8 cellular contexts compared by ENCODE assay signal in genomic region chr12:98698603-98699463, GRCh38. TPM values are rescaled to one million over a fixed set of nuclear protein-coding genes. Genes with fewer than 3 reads are reported as not detected.
DNase-seq lines count a peak whose midpoint lies in the region; ATAC-seq and TF ChIP-seq lines count a peak whose summit lies in the region.

No MANE protein-coding gene starts in this region.

- H3K9me3 Mint-ChIP-seq in activated T-helper 1 cell treated with anti-CD3 and anti-CD28 coated beads, Interleukin-12 subunit alpha, Interleukin-12 subunit beta, Interleukin-2, Interleukin-4 antibody, amounts not matched to agents 30 ng/mL and 10 ng/mL and 1 ng/mL, durations not matched to agents 14 hours and 24 hours and 36 hours = no peaks in the 10 kb centered on the region
- no peaks in the 10 kb centered on the region for H3K9me3 Mint-ChIP-seq in nephron progenitor cell

- no peaks in the 10 kb centered on the region for H3K9me2 ChIP-seq in OCI-LY1 (ENCODE audit: low read depth, low read length)

- no peaks in the 10 kb centered on the region for H3K9me3 ChIP-seq in OCI-LY1 (ENCODE audit: low read length)

- H3K27ac Mint-ChIP-seq in activated T-helper 1 cell treated with anti-CD3 and anti-CD28 coated beads, Interleukin-12 subunit alpha, Interleukin-12 subunit beta, Interleukin-2, Interleukin-4 antibody, amounts not matched to agents 30 ng/mL and 10 ng/mL and 1 ng/mL, durations not matched to agents 14 hours and 24 hours and 36 hours = no peak overlapping the region
- H3K27ac Mint-ChIP-seq in nephron progenitor cell = no peak overlapping the region

- no peaks in the 10 kb centered on the region for H3K4me1 ChIP-seq in OCI-LY1 (ENCODE audit: insufficient read depth, low read length, severe bottlenecking)

- H3K4me2 ChIP-seq in OCI-LY1 (ENCODE audit: low read length) = no peak overlapping the region

- DNase-seq in EH (ENCODE audit: low read depth) (peak; percentile 70), globus pallidus (ENCODE audit: low spot score) (peak; percentile 85), putamen (ENCODE audit: low spot score) (peak; percentile 82), nephron progenitor cell (no peak)
- peak; percentile 26 for DNase-seq in activated T-helper 1 cell treated with anti-CD3 and anti-CD28 coated beads, Interleukin-12 subunit alpha, Interleukin-12 subunit beta, Interleukin-2, Interleukin-4 antibody, amounts not matched to agents 30 ng/mL and 10 ng/mL and 1 ng/mL, durations not matched to agents 14 hours and 24 hours and 36 hours (ENCODE audit: low spot score)

- H3K27me3 Mint-ChIP-seq in activated T-helper 1 cell treated with anti-CD3 and anti-CD28 coated beads, Interleukin-12 subunit alpha, Interleukin-12 subunit beta, Interleukin-2, Interleukin-4 antibody, amounts not matched to agents 30 ng/mL and 10 ng/mL and 1 ng/mL, durations not matched to agents 14 hours and 24 hours and 36 hours (ENCODE audit: insufficient read depth) = no peaks in the 10 kb centered on the region
- no peaks in the 10 kb centered on the region for H3K27me3 Mint-ChIP-seq in nephron progenitor cell (ENCODE audit: low read depth, poor library complexity)

- H4K20me1 ChIP-seq in OCI-LY1 (ENCODE audit: insufficient read depth, low read length) = no peaks in the 10 kb centered on the region

- peaks cover 3% of the 10 kb centered on the region; the same call in 1 of the 2 replicates for H3F3A ChIP-seq in OCI-LY1 (ENCODE audit: insufficient read depth, low read length)

- no peak overlapping the region for H2AFZ ChIP-seq in OCI-LY1 (ENCODE audit: low read length)

- H3K9ac ChIP-seq in OCI-LY1 (ENCODE audit: low read length) = no peak overlapping the region

- TF ChIP-seq CTCF in OCI-LY1 (IDR thresholded peaks at IDR 0.05; ENCODE audit: low read length) (peak; percentile 50), nephron progenitor cell (IDR thresholded peaks at IDR 0.05) (no peak)

- no peak overlapping the region for H3K27ac ChIP-seq in OCI-LY1 (ENCODE audit: low read depth, low read length, poor library complexity, severe bottlenecking)

- H3K36me3 ChIP-seq in OCI-LY1 (ENCODE audit: insufficient read depth, low read length) = peaks cover 15% of the 10 kb centered on the region; the same call in 1 of the 2 replicates

- H3K36me3 Mint-ChIP-seq in activated T-helper 1 cell treated with anti-CD3 and anti-CD28 coated beads, Interleukin-12 subunit alpha, Interleukin-12 subunit beta, Interleukin-2, Interleukin-4 antibody, amounts not matched to agents 30 ng/mL and 10 ng/mL and 1 ng/mL, durations not matched to agents 14 hours and 24 hours and 36 hours (ENCODE audit: low read depth) = peaks cover 23% of the 10 kb centered on the region
- H3K36me3 Mint-ChIP-seq in nephron progenitor cell (ENCODE audit: low read depth) = peaks cover 53% of the 10 kb centered on the region

- no peaks in the 10 kb centered on the region for H3K27me3 ChIP-seq in OCI-LY1 (ENCODE audit: insufficient read depth, low read length)

- peaks cover 21% of the 10 kb centered on the region for H3K4me1 Mint-ChIP-seq in activated T-helper 1 cell treated with anti-CD3 and anti-CD28 coated beads, Interleukin-12 subunit alpha, Interleukin-12 subunit beta, Interleukin-2, Interleukin-4 antibody, amounts not matched to agents 30 ng/mL and 10 ng/mL and 1 ng/mL, durations not matched to agents 14 hours and 24 hours and 36 hours (ENCODE audit: low read depth)
- peaks cover 12% of the 10 kb centered on the region for H3K4me1 Mint-ChIP-seq in nephron progenitor cell

- no peaks in the 10 kb centered on the region for H3K79me2 ChIP-seq in OCI-LY1 (ENCODE audit: insufficient read depth, low read length)

- no peak overlapping the region for H3K4me3 Mint-ChIP-seq in activated T-helper 1 cell treated with anti-CD3 and anti-CD28 coated beads, Interleukin-12 subunit alpha, Interleukin-12 subunit beta, Interleukin-2, Interleukin-4 antibody, amounts not matched to agents 30 ng/mL and 10 ng/mL and 1 ng/mL, durations not matched to agents 14 hours and 24 hours and 36 hours
- no peak overlapping the region for H3K4me3 Mint-ChIP-seq in nephron progenitor cell

- H3K4me3 ChIP-seq in OCI-LY1 (ENCODE audit: low read depth, low read length, poor library complexity, severe bottlenecking) = no peak overlapping the region

- ATAC-seq in GM21360 (IDR thresholded peaks at IDR 0.05; ENCODE audit: unreplicated experiment) (peak; percentile 96), HG03565 (IDR thresholded peaks at IDR 0.05; ENCODE audit: unreplicated experiment) (peak; percentile 90)

- intact Hi-C loops in activated T-helper 1 cell treated with anti-CD3 and anti-CD28 coated beads, Interleukin-12 subunit alpha, Interleukin-12 subunit beta, Interleukin-2, Interleukin-4 antibody, amounts not matched to agents 30 ng/mL and 10 ng/mL and 1 ng/mL, durations not matched to agents 14 hours and 24 hours and 36 hours (cut with micrococcal nuclease) = loop anchor here (1.0 kb wide), 3 partner anchors 44 to 299 kb away; no protein-coding TSS in a partner anchor

RNA-seq across cellular contexts. Expression of gene APAF1, which starts 53.7 kb away (rescaled TPM):
- 21.2 and 23.9 TPM in 2 replicates for total RNA-seq in activated T-helper 1 cell treated with anti-CD3 and anti-CD28 coated beads, Interleukin-12 subunit alpha, Interleukin-12 subunit beta, Interleukin-2, Interleukin-4 antibody, amounts not matched to agents 30 ng/mL and 10 ng/mL and 1 ng/mL, durations not matched to agents 14 hours and 24 hours and 36 hours

RNA-seq across cellular contexts. Expression of gene IKBIP, which starts 54.2 kb away (rescaled TPM):
- 35.5 and 36.5 TPM in 2 replicates for total RNA-seq in activated T-helper 1 cell treated with anti-CD3 and anti-CD28 coated beads, Interleukin-12 subunit alpha, Interleukin-12 subunit beta, Interleukin-2, Interleukin-4 antibody, amounts not matched to agents 30 ng/mL and 10 ng/mL and 1 ng/mL, durations not matched to agents 14 hours and 24 hours and 36 hours
